ENCODE assay signal across 20 cellular contexts in genomic region chr18:68083776-68084175, GRCh38.
"Had no signal": no experiment of that assay in that cellular context is flagged by ENCODE, and none has a peak within 500 bp of the region (broad histone marks: within the 10 kb centered on the region; RNA-seq: fewer than 3 reads in every experiment).

No MANE protein-coding gene starts in this region.

- H2AFZ ChIP-seq: hepatocyte had no signal

- H3K4me1 Mint-ChIP-seq: central memory CD8-positive, alpha-beta T cell; nephron; stimulated activated memory B cell treated with anti-CD40 and anti-IgM and Interleukin-4, amounts not matched to agents 10 μg/mL and 1 μg/mL and 100 μg/mL, for 72 hours had no signal

- H3K4me3 ChIP-seq: hepatocyte, lung, psoas muscle, right lobe of liver, spleen, thoracic aorta, transverse colon had no signal

- H3K27me3 ChIP-seq: hepatocyte, right lobe of liver, spleen, transverse colon had no signal

- H3K4me3 Mint-ChIP-seq: central memory CD8-positive, alpha-beta T cell; nephron; stimulated activated memory B cell treated with anti-CD40 and anti-IgM and Interleukin-4, amounts not matched to agents 10 μg/mL and 1 μg/mL and 100 μg/mL, for 72 hours; stimulated activated naive CD8-positive, alpha-beta T cell treated with anti-CD3 and anti-CD28 coated beads, Interleukin-15, Interleukin-2, amounts not matched to agents 100 ng/mL and 50 ng/mL, for 24 hours had no signal

- H3K79me2 ChIP-seq: hepatocyte had no signal

- H3K36me3 ChIP-seq: right lobe of liver, spleen, thoracic aorta, transverse colon had no signal

- H3K9me3 ChIP-seq: psoas muscle, right lobe of liver, spleen, thoracic aorta, transverse colon had no signal

- H3K27ac Mint-ChIP-seq: nephron; stimulated activated memory B cell treated with anti-CD40 and anti-IgM and Interleukin-4, amounts not matched to agents 10 μg/mL and 1 μg/mL and 100 μg/mL, for 72 hours; stimulated activated naive CD8-positive, alpha-beta T cell treated with anti-CD3 and anti-CD28 coated beads, Interleukin-15, Interleukin-2, amounts not matched to agents 100 ng/mL and 50 ng/mL, for 24 hours had no signal

- H3K36me3 Mint-ChIP-seq: stimulated activated memory B cell treated with anti-CD40 and anti-IgM and Interleukin-4, amounts not matched to agents 10 μg/mL and 1 μg/mL and 100 μg/mL, for 72 hours had no signal

- H3K9me3 Mint-ChIP-seq: nephron; stimulated activated naive CD8-positive, alpha-beta T cell treated with anti-CD3 and anti-CD28 coated beads, Interleukin-15, Interleukin-2, amounts not matched to agents 100 ng/mL and 50 ng/mL, for 24 hours had no signal

- H3K27ac ChIP-seq: hepatocyte, psoas muscle, right lobe of liver, spleen, thoracic aorta, transverse colon had no signal

- H3K27me3 Mint-ChIP-seq: central memory CD8-positive, alpha-beta T cell; stimulated activated memory B cell treated with anti-CD40 and anti-IgM and Interleukin-4, amounts not matched to agents 10 μg/mL and 1 μg/mL and 100 μg/mL, for 72 hours; stimulated activated naive CD8-positive, alpha-beta T cell treated with anti-CD3 and anti-CD28 coated beads, Interleukin-15, Interleukin-2, amounts not matched to agents 100 ng/mL and 50 ng/mL, for 24 hours had no signal

- H3K4me2 ChIP-seq: hepatocyte had no signal

- DNase-seq: effector memory CD4-positive, alpha-beta T cell; erythroblast; left colon; left ventricle myocardium superior; mesenchymal stem cell; midbrain; psoas muscle; right lobe of liver; spleen; stimulated activated CD4-positive, alpha-beta T cell treated with anti-CD3 and anti-CD28 coated beads, Interleukin-15, amount 100 ng/mL, for 24 hours; stimulated activated CD4-positive, alpha-beta T cell treated with anti-CD3 and anti-CD28 coated beads, Interleukin-1b, Interleukin-23, amount 100 ng/mL, for 48 hours; stimulated activated CD4-positive, alpha-beta T cell treated with anti-CD3 and anti-CD28 coated beads, Interleukin-4, amount 100 ng/mL, for 24 hours; transverse colon had no signal

- H3K4me1 ChIP-seq: psoas muscle, right lobe of liver, spleen, transverse colon had no signal
